3 cellular contexts compared by ENCODE assay signal in genomic region chr6:156790711-156791110, GRCh38.
TF ChIP-seq lines count a peak whose summit lies in the region.

No MANE protein-coding gene starts in this region.

TF ChIP-seq in IMR-90, 13 proteins besides CTCF, POLR2A, EP300 and RAD21:
- TF ChIP-seq RFX5 (IDR thresholded peaks at IDR 0.05; ENCODE audit: low read depth, low read length): no peak
- TF ChIP-seq MAFK (IDR thresholded peaks at IDR 0.05; ENCODE audit: low read depth, low read length): peak; percentile 80

TF ChIP-seq in GM12878, 131 proteins besides CTCF, POLR2A, EP300 and RAD21 (continues in another document):
- TF ChIP-seq NKRF (conservative IDR thresholded peaks at IDR 0.05): no peak
- no peak for TF ChIP-seq TCF7 (IDR thresholded peaks at IDR 0.05; ENCODE audit: borderline replicate concordance)
- TF ChIP-seq ASH2L (IDR thresholded peaks at IDR 0.05; ENCODE audit: borderline replicate concordance, low read depth): no peak
- TF ChIP-seq RUNX3 (IDR thresholded peaks at IDR 0.05; ENCODE audit: low read length): no peak
- TF ChIP-seq EZH2 (IDR thresholded peaks at IDR 0.05; ENCODE audit: borderline replicate concordance, control insufficient read depth, low read depth, low read length): no peak
- TF ChIP-seq IKZF2 (IDR thresholded peaks at IDR 0.05): no peak
- TF ChIP-seq ELK1 (IDR thresholded peaks at IDR 0.05; ENCODE audit: low read depth, low read length): no peak
- TF ChIP-seq ATF7 (IDR thresholded peaks at IDR 0.05; ENCODE audit: low read depth): no peak
- no peak for TF ChIP-seq ZNF592 (IDR thresholded peaks at IDR 0.05)
- no peak for TF ChIP-seq TCF3 (IDR thresholded peaks at IDR 0.05; ENCODE audit: borderline replicate concordance, insufficient read depth, low read depth, low read length)
- no peak for TF ChIP-seq CBX5 (IDR thresholded peaks at IDR 0.05; ENCODE audit: low read depth)
- no peak for TF ChIP-seq PRDM15 (CRISPR knock-in tag; IDR thresholded peaks at IDR 0.05)

TF ChIP-seq in neural cell, 6 proteins besides CTCF, POLR2A, EP300 and RAD21:
- TF ChIP-seq SMC3 (conservative IDR thresholded peaks at IDR 0.05; ENCODE audit: poor library complexity) (no peak), POLR2AphosphoS5 (IDR thresholded peaks at IDR 0.05) (no peak), REST (IDR thresholded peaks at IDR 0.05; ENCODE audit: borderline replicate concordance) (no peak), TAF1 (IDR thresholded peaks at IDR 0.05; ENCODE audit: low read depth) (no peak), MXI1 (conservative IDR thresholded peaks at IDR 0.05; ENCODE audit: poor library complexity, severe bottlenecking) (no peak), EZH2 (IDR thresholded peaks at IDR 0.05; ENCODE audit: borderline replicate concordance, insufficient read depth, low read length, poor library complexity, severe bottlenecking) (no peak)
TF ChIP-seq in neural cell: peak in this region for 0.
